In the genomic region with DNA sequence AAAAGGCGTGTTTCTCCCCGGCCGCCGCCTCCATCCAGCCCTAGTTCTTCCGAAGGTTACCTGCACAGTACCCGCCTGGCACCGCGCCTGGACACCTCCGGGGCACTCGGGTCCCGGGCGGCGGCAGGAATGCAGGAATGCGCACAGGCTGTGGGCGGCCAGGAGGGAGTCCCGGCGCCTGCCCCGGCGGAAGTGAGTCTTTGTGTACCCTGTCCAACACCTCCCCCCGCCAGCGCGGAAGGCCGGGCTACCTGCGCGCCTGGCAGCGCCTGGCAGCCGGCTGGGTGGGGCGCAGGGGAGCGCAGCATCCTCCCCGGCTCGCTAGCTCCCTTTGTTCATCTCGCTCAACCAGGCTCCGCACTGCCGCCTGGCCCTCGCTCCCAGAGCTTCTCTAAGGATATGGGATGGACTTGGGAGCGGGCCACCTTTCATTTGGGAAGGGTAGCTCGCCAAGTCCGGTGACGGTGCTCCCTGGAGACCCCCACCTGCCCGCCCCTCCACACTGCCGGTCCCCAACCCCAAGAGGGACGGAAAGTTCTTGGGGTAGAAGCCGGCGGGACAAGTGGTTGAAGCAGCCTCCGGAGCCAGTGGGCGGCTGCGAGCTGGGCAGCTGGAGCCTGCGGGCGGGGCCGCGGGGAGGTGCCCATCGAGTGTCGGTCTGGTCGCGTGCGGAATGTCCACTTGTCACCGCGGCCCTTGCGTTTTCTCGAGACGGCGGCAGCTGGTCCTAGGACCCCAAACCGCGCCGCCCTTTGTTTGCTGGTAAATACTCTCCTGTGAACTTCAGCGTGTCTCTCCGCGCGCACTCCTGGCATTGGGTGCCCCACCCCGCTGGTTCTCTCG, we compare ENCODE assay signal across 1 cellular context.
TF ChIP-seq lines count a peak whose summit lies in the region.

No MANE protein-coding gene starts in this region.

TF ChIP-seq in WTC11, 78 proteins besides CTCF, POLR2A, EP300 and RAD21 (continued from another document):
- TF ChIP-seq PREB (CRISPR knock-in tag; IDR thresholded peaks at IDR 0.05; ENCODE audit: borderline replicate concordance), result no peak
- no peak for TF ChIP-seq IRF2 (CRISPR knock-in tag; IDR thresholded peaks at IDR 0.05; ENCODE audit: borderline replicate concordance, low read depth)
- TF ChIP-seq NR3C1 (CRISPR knock-in tag; conservative IDR thresholded peaks at IDR 0.05; ENCODE audit: low read depth), result no peak
- TF ChIP-seq STAT6 (CRISPR knock-in tag; conservative IDR thresholded peaks at IDR 0.05; ENCODE audit: low read depth), result no peak
- TF ChIP-seq, protein P1, sequence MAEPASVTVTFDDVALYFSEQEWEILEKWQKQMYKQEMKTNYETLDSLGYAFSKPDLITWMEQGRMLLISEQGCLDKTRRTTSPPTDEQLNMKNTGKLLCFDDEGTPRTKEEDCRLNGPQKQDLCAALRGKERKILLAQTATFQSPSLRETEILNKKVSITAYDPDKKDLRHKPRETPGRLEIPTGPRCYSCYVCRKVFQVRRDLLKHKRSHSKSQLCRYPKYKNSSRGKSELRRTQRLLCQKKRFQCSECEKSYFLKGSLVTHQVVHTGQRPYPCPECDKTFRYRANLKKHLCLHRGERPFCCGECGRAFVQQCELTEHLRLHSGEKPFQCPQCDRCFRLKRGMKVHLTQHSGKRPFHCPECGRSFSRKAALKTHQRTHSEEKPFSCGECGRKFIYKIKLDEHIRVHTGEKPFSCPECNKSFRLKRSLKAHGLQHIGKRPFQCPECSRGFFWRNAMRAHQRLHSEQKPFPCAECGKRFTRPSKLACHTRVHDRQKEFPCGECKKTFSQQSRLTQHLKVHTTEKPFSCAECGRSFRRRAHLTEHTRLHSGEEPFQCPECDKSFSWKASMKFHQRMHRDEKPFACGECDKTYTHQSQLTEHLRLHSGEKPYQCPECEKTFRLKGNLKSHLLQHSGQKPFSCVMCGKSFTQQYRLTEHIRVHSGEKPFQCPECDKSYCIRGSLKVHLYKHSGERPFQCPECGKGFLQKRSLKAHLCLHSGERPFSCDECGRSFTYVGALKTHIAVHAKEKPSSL (CRISPR knock-in tag; conservative IDR thresholded peaks at IDR 0.05), result no peak
- TF ChIP-seq, protein P2, sequence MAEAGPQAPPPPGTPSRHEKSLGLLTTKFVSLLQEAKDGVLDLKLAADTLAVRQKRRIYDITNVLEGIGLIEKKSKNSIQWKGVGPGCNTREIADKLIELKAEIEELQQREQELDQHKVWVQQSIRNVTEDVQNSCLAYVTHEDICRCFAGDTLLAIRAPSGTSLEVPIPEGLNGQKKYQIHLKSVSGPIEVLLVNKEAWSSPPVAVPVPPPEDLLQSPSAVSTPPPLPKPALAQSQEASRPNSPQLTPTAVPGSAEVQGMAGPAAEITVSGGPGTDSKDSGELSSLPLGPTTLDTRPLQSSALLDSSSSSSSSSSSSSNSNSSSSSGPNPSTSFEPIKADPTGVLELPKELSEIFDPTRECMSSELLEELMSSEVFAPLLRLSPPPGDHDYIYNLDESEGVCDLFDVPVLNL (CRISPR knock-in tag; IDR thresholded peaks at IDR 0.05; ENCODE audit: borderline replicate concordance, low read depth), result no peak
- TF ChIP-seq SMAD3 (CRISPR knock-in tag; IDR thresholded peaks at IDR 0.05; ENCODE audit: borderline replicate concordance), result no peak
- no peak for TF ChIP-seq ZBTB21 (CRISPR knock-in tag; IDR thresholded peaks at IDR 0.05; ENCODE audit: borderline replicate concordance)
- TF ChIP-seq NFYB (CRISPR knock-in tag; conservative IDR thresholded peaks at IDR 0.05; ENCODE audit: low read depth), result no peak
- no peak for TF ChIP-seq SMAD4 (CRISPR knock-in tag; IDR thresholded peaks at IDR 0.05)
